Comparison of ENCODE assay signal across 9 cellular contexts in genomic region chr6:35727935-35728662, GRCh38. TPM values are rescaled to one million over a fixed set of nuclear protein-coding genes. Genes with fewer than 3 reads are reported as not detected.
DNase-seq lines count a peak whose midpoint lies in the region; ATAC-seq lines count a peak whose summit lies in the region.
"Had no signal": no experiment of that assay in that cellular context is flagged by ENCODE, and none has a peak within 500 bp of the region (broad histone marks: within the 10 kb centered on the region; RNA-seq: fewer than 3 reads in every experiment).

No MANE protein-coding gene starts in this region.

- H3K9me3 Mint-ChIP-seq in naive thymus-derived CD4-positive, alpha-beta T cell: no peaks in the 10 kb centered on the region
- no peaks in the 10 kb centered on the region for H3K9me3 Mint-ChIP-seq in stimulated activated effector memory CD8-positive, alpha-beta T cell treated with anti-CD3 and anti-CD28 coated beads, Interleukin-12 subunit alpha, Interleukin-12 subunit beta, amount 100 ng/mL, for 72 hours

- no peaks in the 10 kb centered on the region for H3K9me3 ChIP-seq in naive thymus-derived CD4-positive, alpha-beta T cell (ENCODE audit: control insufficient read depth in 2 of 3, low read length in 3 of 3)

- H3K4me3 Mint-ChIP-seq in naive thymus-derived CD4-positive, alpha-beta T cell: peak overlapping the region; percentile 76 to 92 (median 86)
- H3K4me3 Mint-ChIP-seq in stimulated activated effector memory CD8-positive, alpha-beta T cell treated with anti-CD3 and anti-CD28 coated beads, Interleukin-12 subunit alpha, Interleukin-12 subunit beta, amount 100 ng/mL, for 72 hours: peak overlapping the region; percentile 66

- peak; percentile 36 for ATAC-seq in GM21390 (IDR thresholded peaks at IDR 0.05; ENCODE audit: unreplicated experiment)
- peak; percentile 63 for ATAC-seq in naive thymus-derived CD4-positive, alpha-beta T cell
- ATAC-seq in stimulated activated effector memory CD8-positive, alpha-beta T cell treated with anti-CD3 and anti-CD28 coated beads, Interleukin-12 subunit alpha, Interleukin-12 subunit beta, amount 100 ng/mL, for 72 hours: peak; percentile 76

- H3K27me3 ChIP-seq in naive thymus-derived CD4-positive, alpha-beta T cell (ENCODE audit: control insufficient read depth in 2 of 2, insufficient read depth in 2 of 2, low read length in 2 of 2): no peaks in the 10 kb centered on the region

- H3K4me1 Mint-ChIP-seq in naive thymus-derived CD4-positive, alpha-beta T cell: peaks cover 64 to 89% (median 85%) of the 10 kb centered on the region in 7 donors
- H3K4me1 Mint-ChIP-seq in stimulated activated effector memory CD8-positive, alpha-beta T cell treated with anti-CD3 and anti-CD28 coated beads, Interleukin-12 subunit alpha, Interleukin-12 subunit beta, amount 100 ng/mL, for 72 hours: peaks cover 71% of the 10 kb centered on the region

- intact Hi-C loops in naive thymus-derived CD4-positive, alpha-beta T cell (cut with micrococcal nuclease): loop anchor here (1.0 to 2.0 kb wide), 8 partner anchors 9 to 259 kb away; partner anchors contain the start of genes FKBP5 (in 1 of the 2) and RPL10A (in 1 of the 2)

- H3K4me1 ChIP-seq in naive thymus-derived CD4-positive, alpha-beta T cell (ENCODE audit: control insufficient read depth in 2 of 2, insufficient read depth in 2 of 2, low read length in 2 of 2): peaks cover 74 to 77% of the 10 kb centered on the region in 2 donors

- H3K27ac ChIP-seq in naive thymus-derived CD4-positive, alpha-beta T cell (ENCODE audit: low read depth, low read length): peak overlapping the region; percentile 97

- CTCF ChIA-PET in naive thymus-derived CD4-positive, alpha-beta T cell (lab: Charles Lee): interaction anchor here (0.5 to 3.7 kb wide), 14 partner anchors 8 to 1122 kb away, joined by 3 to 26 read pairs (median 4); partner anchors contain the start of gene ARMC12

- H3K36me3 ChIP-seq in naive thymus-derived CD4-positive, alpha-beta T cell (ENCODE audit: control insufficient read depth in 2 of 3, insufficient read depth in 3 of 3, low read length in 3 of 3): peaks cover 0 to 3% (median 0%) of the 10 kb centered on the region in 3 experiments

- H3K27me3 Mint-ChIP-seq in naive thymus-derived CD4-positive, alpha-beta T cell: no peaks in the 10 kb centered on the region

- in situ Hi-C loops in KBM-7 (cut with MboI; ENCODE audit: low pct_unique_long_range_greater_than_20kb, low sequenced_read_pairs): loop anchor here (25.0 kb wide), 1 partner anchor 416 kb away; no protein-coding TSS in a partner anchor

- POLR2A ChIA-PET in naive thymus-derived CD4-positive, alpha-beta T cell (lab: Charles Lee): interaction anchor here (0.6 to 12.1 kb wide), 18 partner anchors 9 to 1082 kb away, joined by 3 to 157 read pairs (median 4); partner anchors contain the start of genes ARMC12 and RPL10A

- DNase-seq in COLO668 (lab: John Stamatoyannopoulos, UW; ENCODE audit: unreplicated experiment) (peak; percentile 89), KBM-7 (peak; percentile 91), RKO (ENCODE audit: low spot score) (peak; percentile 94), fibroblast of gingiva (ENCODE audit: low read depth) (peak; percentile 99)
- DNase-seq in activated T-helper 1 cell treated with anti-CD3 and anti-CD28 coated beads, Interleukin-2, amount 50 U/mL, for 16 hours (ENCODE audit: low read depth in 1 of 2, low spot score in 1 of 2): peak; percentile 70 to 75
- DNase-seq in naive thymus-derived CD4-positive, alpha-beta T cell: peak; percentile 76 to 91 (median 84)
- peak; percentile 70 to 88 for DNase-seq in stimulated activated effector memory CD8-positive, alpha-beta T cell treated with anti-CD3 and anti-CD28 coated beads, Interleukin-12 subunit alpha, Interleukin-12 subunit beta, amount 100 ng/mL, for 72 hours (ENCODE audit: low spot score in 2 of 2)

- H3K4me3 ChIP-seq in naive thymus-derived CD4-positive, alpha-beta T cell (ENCODE audit: low read length): peak overlapping the region; percentile 64

- H3K36me3 Mint-ChIP-seq in naive thymus-derived CD4-positive, alpha-beta T cell: no peaks in the 10 kb centered on the region
- H3K36me3 Mint-ChIP-seq in stimulated activated effector memory CD8-positive, alpha-beta T cell treated with anti-CD3 and anti-CD28 coated beads, Interleukin-12 subunit alpha, Interleukin-12 subunit beta, amount 100 ng/mL, for 72 hours: peaks cover 14% of the 10 kb centered on the region

- peak overlapping the region; percentile 90 to 99 (median 95) for H3K27ac Mint-ChIP-seq in naive thymus-derived CD4-positive, alpha-beta T cell
- H3K27ac Mint-ChIP-seq in stimulated activated effector memory CD8-positive, alpha-beta T cell treated with anti-CD3 and anti-CD28 coated beads, Interleukin-12 subunit alpha, Interleukin-12 subunit beta, amount 100 ng/mL, for 72 hours: peak overlapping the region; percentile 86

RNA-seq across cellular contexts. Expression of gene ARMC12, which starts 8.7 kb away (rescaled TPM):
- total RNA-seq in naive thymus-derived CD4-positive, alpha-beta T cell: 1 to 10 TPM in 4 of 5 experiments, under 1 TPM in 1; 0.78 to 1.8 (median 1.4) TPM
- 1 to 10 TPM; 1.0 to 1.2 TPM for polyA plus RNA-seq in naive thymus-derived CD4-positive, alpha-beta T cell

RNA-seq across cellular contexts. Expression of gene FKBP5, which starts 39.4 kb away (rescaled TPM):
- 10 to 100 TPM; 56.7 to 83.3 (median 79.4) TPM for total RNA-seq in naive thymus-derived CD4-positive, alpha-beta T cell
- polyA plus RNA-seq in naive thymus-derived CD4-positive, alpha-beta T cell: 100 to 1,000 TPM; 101 to 324 TPM

RNA-seq across cellular contexts. Expression of gene CLPSL2, which starts 48.3 kb away (rescaled TPM):
- total RNA-seq in naive thymus-derived CD4-positive, alpha-beta T cell: not detected
- polyA plus RNA-seq in naive thymus-derived CD4-positive, alpha-beta T cell: not detected
- total RNA-seq: subcutaneous adipose tissue had no signal

RNA-seq across cellular contexts. Expression of gene CLPSL1, which starts 52.7 kb away (rescaled TPM):
- not detected for total RNA-seq in naive thymus-derived CD4-positive, alpha-beta T cell
- polyA plus RNA-seq in naive thymus-derived CD4-positive, alpha-beta T cell: not detected
- total RNA-seq: subcutaneous adipose tissue had no signal

Comparison
In these comparisons a context has a peak if more than half of its experiments do, and no peak if none do; other contexts are left out.
1. Peak in every context shown above with its lines: DNase-seq, ATAC-seq, H3K4me3 ChIP-seq and H3K27ac ChIP-seq.